In the genomic region with DNA sequence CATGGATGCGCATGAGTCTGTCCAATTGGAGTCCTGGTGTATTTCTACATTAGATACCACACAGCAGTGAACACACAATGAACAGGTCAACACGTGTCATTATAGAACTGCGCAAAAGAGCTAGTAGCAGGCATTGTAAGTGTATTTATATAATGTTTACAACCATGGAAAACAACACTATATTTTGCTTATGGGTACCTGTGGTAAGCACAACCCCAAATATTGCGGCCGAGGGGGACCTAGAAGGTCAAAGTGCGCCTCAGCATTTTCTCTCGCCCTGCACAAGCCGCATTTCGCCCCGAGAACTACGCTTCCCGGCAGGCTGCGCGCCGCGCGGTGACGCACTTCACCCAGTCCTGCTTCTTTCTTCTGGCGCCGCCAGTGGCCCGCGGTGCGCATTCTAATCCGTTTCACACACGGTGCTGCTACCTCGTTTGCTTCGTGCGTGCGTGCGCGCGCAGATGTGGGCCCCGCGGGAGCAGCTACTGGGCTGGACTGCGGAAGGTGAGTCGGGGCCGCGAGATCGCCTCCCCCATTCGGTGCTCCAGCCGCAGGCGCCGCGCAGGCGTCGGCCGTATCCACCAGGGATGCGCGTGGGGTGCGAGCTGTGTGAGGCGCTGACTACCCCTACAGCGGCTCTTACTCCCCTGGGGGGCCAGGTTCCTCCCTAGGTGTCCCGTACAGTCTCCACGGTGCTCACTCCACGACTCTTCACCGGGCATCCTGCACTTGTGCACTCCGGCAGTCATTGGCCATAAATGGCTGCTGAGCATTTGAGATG, we compare ENCODE assay signal across 8 cellular contexts. TPM values are rescaled to one million over a fixed set of nuclear protein-coding genes. Genes with fewer than 3 reads are reported as not detected.
DNase-seq lines count a peak whose midpoint lies in the region; ATAC-seq and TF ChIP-seq lines count a peak whose summit lies in the region.

A gene (plus strand): TSS at position 394 of the 781 bp plus-strand sequence. CDS start 68 bp downstream, at position 462.

- peak within 1 kb of the TSS; percentile 90 for H3K4me2 ChIP-seq in GM23248 (ENCODE audit: unreplicated experiment)

- TF ChIP-seq CTCF in fibroblast of pulmonary artery (IDR thresholded peaks at IDR 0.05; ENCODE audit: low read length, missing control alignments) = peak; percentile 27
- TF ChIP-seq CTCF in nephron progenitor cell (IDR thresholded peaks at IDR 0.05) = no peak
- TF ChIP-seq CTCF in stomach (IDR thresholded peaks at IDR 0.05) = peak in 2 of 7 experiments; percentile 23 to 26

- H3K27me3 Mint-ChIP-seq in activated T-helper 17 cell treated with anti-CD3 and anti-CD28 coated beads, Interleukin-2, amount 50 U/mL, for 72 hours = no peaks in the 10 kb centered on the region
- no peaks in the 10 kb centered on the region for H3K27me3 Mint-ChIP-seq in nephron progenitor cell (ENCODE audit: low read depth, poor library complexity)

- H3K4me1 Mint-ChIP-seq in activated T-helper 17 cell treated with anti-CD3 and anti-CD28 coated beads, Interleukin-2, amount 50 U/mL, for 72 hours = peaks cover 10% of the 10 kb centered on the region
- H3K4me1 Mint-ChIP-seq in nephron progenitor cell = peaks cover 30% of the 10 kb centered on the region

- peak within 1 kb of the TSS; percentile 89 for H2AFZ ChIP-seq in GM23248

- H3K36me3 Mint-ChIP-seq in activated T-helper 17 cell treated with anti-CD3 and anti-CD28 coated beads, Interleukin-2, amount 50 U/mL, for 72 hours (ENCODE audit: low read depth) = peaks cover 14% of the 10 kb centered on the region
- peaks cover 10% of the 10 kb centered on the region for H3K36me3 Mint-ChIP-seq in nephron progenitor cell (ENCODE audit: low read depth)

- H4K20me1 ChIP-seq in GM23248 (ENCODE audit: insufficient read depth) = no peaks in the 10 kb centered on the region

- H3K9me3 ChIP-seq in GM23248 (ENCODE audit: low read depth) = no peaks in the 10 kb centered on the region
- H3K9me3 ChIP-seq in stomach = no peaks in the 10 kb centered on the region

- no peaks in the 10 kb centered on the region for H3K9me3 Mint-ChIP-seq in activated T-helper 17 cell treated with anti-CD3 and anti-CD28 coated beads, Interleukin-2, amount 50 U/mL, for 72 hours
- H3K9me3 Mint-ChIP-seq in nephron progenitor cell = no peaks in the 10 kb centered on the region

- peak; percentile 98 for ATAC-seq in activated T-helper 17 cell treated with anti-CD3 and anti-CD28 coated beads, Interleukin-2, amount 50 U/mL, for 72 hours (replicated peaks)

- H3K27me3 ChIP-seq in GM23248 (replicated peaks; ENCODE audit: insufficient read depth) (no peaks in the 10 kb centered on the region), stomach (no peaks in the 10 kb centered on the region)

- intact Hi-C loops in stomach (cut with DNase I; ENCODE audit: low total_unique reads) = no loop called here

- peak within 1 kb of the TSS; percentile 85 for H3K9ac ChIP-seq in GM23248

- peaks cover 12% of the 10 kb centered on the region; the same call in 1 of the 2 replicates for H3F3A ChIP-seq in GM23248 (ENCODE audit: insufficient read depth)

- in situ Hi-C loops in GM23248 (cut with MboI) = no loop called here

- no peaks in the 10 kb centered on the region for H3K9me2 ChIP-seq in GM23248 (ENCODE audit: insufficient read depth)

- peak within 1 kb of the TSS; percentile 63 for H3K27ac ChIP-seq in GM23248
- H3K27ac ChIP-seq in stomach = peak within 1 kb of the TSS; percentile 87 to 91 (median 88)

- peak within 1 kb of the TSS; percentile 77 for H3K27ac Mint-ChIP-seq in activated T-helper 17 cell treated with anti-CD3 and anti-CD28 coated beads, Interleukin-2, amount 50 U/mL, for 72 hours
- H3K27ac Mint-ChIP-seq in nephron progenitor cell = peak within 1 kb of the TSS; percentile 88

- no peak for TF ChIP-seq POLR2A in stomach (IDR thresholded peaks at IDR 0.05)

- peak within 1 kb of the TSS; percentile 81 for H3K4me3 Mint-ChIP-seq in activated T-helper 17 cell treated with anti-CD3 and anti-CD28 coated beads, Interleukin-2, amount 50 U/mL, for 72 hours
- H3K4me3 Mint-ChIP-seq in nephron progenitor cell = peak within 1 kb of the TSS; percentile 90

- H3K79me2 ChIP-seq in GM23248 (ENCODE audit: insufficient read depth) = 0 out of 2 replicates have a peak, but pooled peaks cover 5% of the 10 kb centered on the region

- DNase-seq in EH (ENCODE audit: low read depth) (peak; percentile 93), GM23248 (peak; percentile 93), Kasumi-1 (lab: John Stamatoyannopoulos, UW) (peak; percentile 95), RPMI8226 (peak; percentile 98), fibroblast of pulmonary artery (ENCODE audit: low read depth) (peak; percentile 92), nephron progenitor cell (peak; percentile 91), stomach (peak; percentile 97)

- WGBS in GM23248 (ENCODE audit: low coverage in 1 of 2, low lambda C conversion rate in 2 of 2, missing lambda C conversion rate in 2 of 2), 2 experiments = 5 to 6% methylated on average over 47 to 53 of the region's 57 CpGs
- 4% methylated on average over 45 to 57 of the region's 57 CpGs for WGBS in stomach, 5 donors

- H3K36me3 ChIP-seq in GM23248 (ENCODE audit: low read depth) (no peaks in the 10 kb centered on the region), stomach (no peaks in the 10 kb centered on the region)

- peak within 1 kb of the TSS; percentile 86 for H3K4me3 ChIP-seq in GM23248
- peak within 1 kb of the TSS; percentile 92 for H3K4me3 ChIP-seq in fibroblast of pulmonary artery (replicated peaks; ENCODE audit: low read depth, low read length)
- H3K4me3 ChIP-seq in stomach = peak within 1 kb of the TSS; percentile 72 to 87 (median 84)

- H3K4me1 ChIP-seq in GM23248 (ENCODE audit: insufficient read depth) (peaks cover 14% of the 10 kb centered on the region), stomach (peaks cover 10 to 36% (median 23%) of the 10 kb centered on the region in 4 donors)

- no peak for TF ChIP-seq EP300 in stomach (IDR thresholded peaks at IDR 0.05)

RNA-seq across cellular contexts. Expression of the gene that starts here (rescaled TPM):
- 1.9 and 2.3 TPM in 2 replicates for total RNA-seq in GM23248 (2014; rRNA removed; shearing (Covaris generic))
- polyA plus RNA-seq in GM23248 (2016; fragmentation: Nextera tagmentation; extraction: Ambion mirVana) (2.2 and 2.4 TPM in 2 replicates), stomach (1 to 10 TPM; 1.7 to 5.9 (median 2.1) TPM)
- 10 to 100 TPM; 36.8 to 58.4 TPM for total RNA-seq in activated T-helper 17 cell treated with anti-CD3 and anti-CD28 coated beads, Interleukin-2, amount 50 U/mL, for 72 hours
- 10 to 100 TPM in 1 of 5 donors, 1 to 10 TPM in 3, not detected in 1; 2.7 to 15.6 (median 5.2) TPM for total RNA-seq in stomach

Comparison
In these comparisons a context has a peak if more than half of its experiments do, and no peak if none do; other contexts are left out.
1. Peak in every context shown above with its lines: DNase-seq, ATAC-seq, H3K4me3 ChIP-seq and H3K27ac ChIP-seq.